In genomic region chr10:131960631-131961046, GRCh38 we compare ENCODE assay signal across 1 cellular context.
TF ChIP-seq lines count a peak whose summit lies in the region.

No MANE protein-coding gene starts in this region.

TF ChIP-seq in GM23338, 12 proteins besides CTCF, POLR2A, EP300 and RAD21 (continued from another document):
- TF ChIP-seq, protein P1, sequence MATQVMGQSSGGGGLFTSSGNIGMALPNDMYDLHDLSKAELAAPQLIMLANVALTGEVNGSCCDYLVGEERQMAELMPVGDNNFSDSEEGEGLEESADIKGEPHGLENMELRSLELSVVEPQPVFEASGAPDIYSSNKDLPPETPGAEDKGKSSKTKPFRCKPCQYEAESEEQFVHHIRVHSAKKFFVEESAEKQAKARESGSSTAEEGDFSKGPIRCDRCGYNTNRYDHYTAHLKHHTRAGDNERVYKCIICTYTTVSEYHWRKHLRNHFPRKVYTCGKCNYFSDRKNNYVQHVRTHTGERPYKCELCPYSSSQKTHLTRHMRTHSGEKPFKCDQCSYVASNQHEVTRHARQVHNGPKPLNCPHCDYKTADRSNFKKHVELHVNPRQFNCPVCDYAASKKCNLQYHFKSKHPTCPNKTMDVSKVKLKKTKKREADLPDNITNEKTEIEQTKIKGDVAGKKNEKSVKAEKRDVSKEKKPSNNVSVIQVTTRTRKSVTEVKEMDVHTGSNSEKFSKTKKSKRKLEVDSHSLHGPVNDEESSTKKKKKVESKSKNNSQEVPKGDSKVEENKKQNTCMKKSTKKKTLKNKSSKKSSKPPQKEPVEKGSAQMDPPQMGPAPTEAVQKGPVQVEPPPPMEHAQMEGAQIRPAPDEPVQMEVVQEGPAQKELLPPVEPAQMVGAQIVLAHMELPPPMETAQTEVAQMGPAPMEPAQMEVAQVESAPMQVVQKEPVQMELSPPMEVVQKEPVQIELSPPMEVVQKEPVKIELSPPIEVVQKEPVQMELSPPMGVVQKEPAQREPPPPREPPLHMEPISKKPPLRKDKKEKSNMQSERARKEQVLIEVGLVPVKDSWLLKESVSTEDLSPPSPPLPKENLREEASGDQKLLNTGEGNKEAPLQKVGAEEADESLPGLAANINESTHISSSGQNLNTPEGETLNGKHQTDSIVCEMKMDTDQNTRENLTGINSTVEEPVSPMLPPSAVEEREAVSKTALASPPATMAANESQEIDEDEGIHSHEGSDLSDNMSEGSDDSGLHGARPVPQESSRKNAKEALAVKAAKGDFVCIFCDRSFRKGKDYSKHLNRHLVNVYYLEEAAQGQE (IDR thresholded peaks at IDR 0.05; ENCODE audit: unreplicated experiment) = no peak
- TF ChIP-seq EZH2phosphoT487 (IDR thresholded peaks at IDR 0.05; ENCODE audit: unreplicated experiment) (no peak), ZNF114 (CRISPR knock-in tag; IDR thresholded peaks at IDR 0.05) (no peak), ETS1 (IDR thresholded peaks at IDR 0.05) (no peak), STAT1 (IDR thresholded peaks at IDR 0.05; ENCODE audit: unreplicated experiment) (no peak), CREB1 (CRISPR knock-in tag; IDR thresholded peaks at IDR 0.05; ENCODE audit: low read depth) (no peak), POLR2AphosphoS5 (IDR thresholded peaks at IDR 0.05; ENCODE audit: low read depth) (no peak)
